In the genomic region with DNA sequence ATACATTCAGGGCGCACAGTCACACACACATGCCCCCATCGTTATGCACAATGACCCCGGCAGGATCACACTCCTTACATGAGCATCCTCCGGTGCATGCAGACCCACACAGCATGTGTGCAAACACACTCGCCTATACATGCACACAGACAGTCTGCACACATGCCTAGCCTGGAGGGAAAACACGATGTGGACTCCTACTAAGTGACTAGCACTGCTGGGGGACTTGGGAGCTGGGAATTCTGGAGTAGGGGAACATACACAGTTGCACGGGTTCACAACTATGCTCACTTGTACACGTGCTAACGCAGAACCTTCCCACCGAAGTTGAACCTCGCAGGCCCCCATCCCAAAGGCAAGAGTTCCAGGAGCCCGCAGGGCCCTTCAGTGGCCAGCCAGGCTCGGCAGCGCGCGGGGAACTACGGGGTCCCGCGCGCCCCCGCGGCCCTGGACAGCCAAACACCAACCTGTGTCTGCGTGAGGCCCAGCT, we compare ENCODE assay signal across 9 cellular contexts. TPM values are rescaled to one million over a fixed set of nuclear protein-coding genes. Genes with fewer than 3 reads are reported as not detected.
DNase-seq lines count a peak whose midpoint lies in the region; ATAC-seq, FAIRE-seq and TF ChIP-seq lines count a peak whose summit lies in the region.
"Had no signal": no experiment of that assay in that cellular context is flagged by ENCODE, and none has a peak within 500 bp of the region (broad histone marks: within the 10 kb centered on the region; RNA-seq: fewer than 3 reads in every experiment).

No MANE protein-coding gene starts in this region.

- H3K27me3 ChIP-seq in SK-N-SH (ENCODE audit: insufficient read depth) (peaks cover 86% of the 10 kb centered on the region), HepG2 (ENCODE audit: control insufficient read depth in 1 of 2, insufficient read depth in 2 of 2, low read length in 2 of 2) (peaks cover 32 to 92% of the 10 kb centered on the region in 2 experiments)

- TF ChIP-seq CTCF in SK-N-SH (IDR thresholded peaks at IDR 0.05) (no peak), HepG2 (CRISPR knock-in tag; IDR thresholded peaks at IDR 0.05) (no peak)

- no peak for TF ChIP-seq EP300 in SK-N-SH (IDR thresholded peaks at IDR 0.05; ENCODE audit: borderline replicate concordance in 1 of 2, low read depth in 1 of 2, low read length in 1 of 2)
- TF ChIP-seq EP300 in HepG2 (IDR thresholded peaks at IDR 0.05; ENCODE audit: low read depth in 2 of 2, low read length in 2 of 2): no peak
- TF ChIP-seq EP300 in HepG2 (CRISPR knock-in tag; IDR thresholded peaks at IDR 0.05; ENCODE audit: borderline replicate concordance): no peak

- POLR2A ChIA-PET in SK-N-SH (lab: Yijun Ruan, JAX): no interaction called here
- POLR2A ChIA-PET in HepG2 (lab: Yijun Ruan, JAX): no interaction called here

- H2AFZ ChIP-seq in SK-N-SH (ENCODE audit: low read depth): 0 out of 2 replicates have a peak overlapping the region, but pooled peaks have one; percentile 40
- no peak overlapping the region for H2AFZ ChIP-seq in HepG2 (ENCODE audit: low read length)

- intact Hi-C loops in HepG2 (cut with micrococcal nuclease; ENCODE audit: unreplicated experiment): no loop called here

- H3K4me1 ChIP-seq in SK-N-SH (ENCODE audit: control insufficient read depth in 1 of 2, insufficient read depth in 2 of 2, low read depth in 1 of 2, low read length in 1 of 2) (peaks cover 6 to 7% of the 10 kb centered on the region in 2 experiments; a peak in 1 of 4 replicates), HepG2 (ENCODE audit: insufficient read depth, low read length) (peaks cover 41% of the 10 kb centered on the region)

- CTCF ChIA-PET in SK-N-SH (lab: Yijun Ruan, JAX) (interaction anchor here (0.7 to 30.0 kb wide), 10 partner anchors 17 to 424 kb away, joined by 3 to 1665 read pairs (median 6); a partner anchor contains a TSS), HepG2 (lab: Yijun Ruan, JAX; ENCODE audit: low intra/inter-chr PET ratio, low total read pairs) (interaction anchor here (7.9 kb wide), 1 partner anchor 132 kb away, joined by 284 read pairs; no protein-coding TSS in a partner anchor)

- H3F3A ChIP-seq in SK-N-SH (replicated peaks; ENCODE audit: insufficient read depth): peaks cover 13% of the 10 kb centered on the region

- H3K4me3 ChIP-seq in SK-N-SH (ENCODE audit: low read depth in 2 of 2, low read length in 1 of 2) (peak overlapping the region; percentile 32 to 48; a peak in 3 of 4 replicates), HepG2 (replicated peaks in 1 of 3; ENCODE audit: insufficient read depth in 1 of 3, low read depth in 2 of 3, low read length in 3 of 3) (peak overlapping the region; percentile 33 to 73 (median 43); a peak in 5 of 6 replicates)

- ATAC-seq in SK-N-SH treated with all-trans-retinoic acid at 6 μM for 48 hours: no peak; the same call in 2 of the 3 replicates
- ATAC-seq in activated T-helper 17 cell treated with anti-CD3 and anti-CD28 coated beads, Interleukin-2, amount 50 U/mL, for 72 hours (replicated peaks): no peak
- no peak for ATAC-seq in HepG2
- ATAC-seq in stimulated activated naive CD8-positive, alpha-beta T cell treated with anti-CD3 and anti-CD28 coated beads, Interleukin-15, amount 100 ng/mL, for 72 hours: no peak
- ATAC-seq in HG03095 (IDR thresholded peaks at IDR 0.05; ENCODE audit: unreplicated experiment): no peak

- peak overlapping the region; percentile 48 for H3K4me3 Mint-ChIP-seq in activated T-helper 17 cell treated with anti-CD3 and anti-CD28 coated beads, Interleukin-2, amount 50 U/mL, for 72 hours
- H3K4me3 Mint-ChIP-seq in stimulated activated naive CD8-positive, alpha-beta T cell treated with anti-CD3 and anti-CD28 coated beads, Interleukin-15, amount 100 ng/mL, for 72 hours: peak overlapping the region; percentile 61 to 69

- TF ChIP-seq RAD21 in SK-N-SH (IDR thresholded peaks at IDR 0.05; ENCODE audit: low read length) (no peak), HepG2 (CRISPR knock-in tag; IDR thresholded peaks at IDR 0.05) (no peak)

- no peak for TF ChIP-seq POLR2A in HepG2 (IDR thresholded peaks at IDR 0.05; ENCODE audit: insufficient read depth in 1 of 2, low read depth in 2 of 2, low read length in 2 of 2)

- FAIRE-seq in HepG2 (lab: Jason Lieb, UNC): no peak

- H3K9me3 ChIP-seq in SK-N-SH (no peaks in the 10 kb centered on the region), HepG2 (ENCODE audit: low read length) (no peaks in the 10 kb centered on the region)

- peaks cover 6% of the 10 kb centered on the region for H3K36me3 Mint-ChIP-seq in activated T-helper 17 cell treated with anti-CD3 and anti-CD28 coated beads, Interleukin-2, amount 50 U/mL, for 72 hours (ENCODE audit: low read depth)

- no TSS peak for BruUV-seq in HepG2 (replicated peaks; lab: Mats Ljungman, UMichigan)

- no peaks in the 10 kb centered on the region for H3K9me2 ChIP-seq in SK-N-SH

- no peaks in the 10 kb centered on the region for H3K9me3 Mint-ChIP-seq in activated T-helper 17 cell treated with anti-CD3 and anti-CD28 coated beads, Interleukin-2, amount 50 U/mL, for 72 hours
- H3K9me3 Mint-ChIP-seq in stimulated activated naive CD8-positive, alpha-beta T cell treated with anti-CD3 and anti-CD28 coated beads, Interleukin-15, amount 100 ng/mL, for 72 hours: no peaks in the 10 kb centered on the region

- H3K9ac ChIP-seq in SK-N-SH (no peak overlapping the region), HepG2 (ENCODE audit: insufficient read depth, low read depth, low read length) (no peak overlapping the region)

- H4K20me1 ChIP-seq in SK-N-SH (ENCODE audit: insufficient read depth) (no peaks in the 10 kb centered on the region; the same call in 1 of the 2 replicates), HepG2 (ENCODE audit: insufficient read depth, low read length) (no peaks in the 10 kb centered on the region)

- peak overlapping the region; percentile 78 for H3K4me2 ChIP-seq in SK-N-SH
- peak overlapping the region; percentile 72 for H3K4me2 ChIP-seq in HepG2 (ENCODE audit: low read depth, low read length)

- H3K27ac Mint-ChIP-seq in activated T-helper 17 cell treated with anti-CD3 and anti-CD28 coated beads, Interleukin-2, amount 50 U/mL, for 72 hours: no peak overlapping the region
- H3K27ac Mint-ChIP-seq in stimulated activated naive CD8-positive, alpha-beta T cell treated with anti-CD3 and anti-CD28 coated beads, Interleukin-15, amount 100 ng/mL, for 72 hours: no peak overlapping the region

- no peaks in the 10 kb centered on the region for H3K79me2 ChIP-seq in SK-N-SH (ENCODE audit: insufficient read depth)
- H3K79me2 ChIP-seq in HepG2 (ENCODE audit: insufficient read depth, low read length): no peaks in the 10 kb centered on the region

- peaks cover 65% of the 10 kb centered on the region for H3K27me3 Mint-ChIP-seq in activated T-helper 17 cell treated with anti-CD3 and anti-CD28 coated beads, Interleukin-2, amount 50 U/mL, for 72 hours
- peaks cover 90% of the 10 kb centered on the region for H3K27me3 Mint-ChIP-seq in stimulated activated naive CD8-positive, alpha-beta T cell treated with anti-CD3 and anti-CD28 coated beads, Interleukin-15, amount 100 ng/mL, for 72 hours

- in situ Hi-C loops in HepG2 (cut with HindIII; ENCODE audit: extremely low pct_ligation_motif_present, low pct_unique_long_range_greater_than_20kb): loop anchor here (5.0 kb wide), 1 partner anchor 41 kb away; no protein-coding TSS in a partner anchor

- 20% methylated on average over 12 of the region's 23 CpGs for WGBS in SK-N-SH (ENCODE audit: low lambda C conversion rate)
- WGBS in HepG2 (ENCODE audit: low lambda C conversion rate): 13% methylated on average over 22 of the region's 23 CpGs

- H3K36me3 ChIP-seq in SK-N-SH (replicated peaks in 1 of 2; ENCODE audit: control insufficient read depth in 1 of 2, insufficient read depth in 2 of 2, low read length in 1 of 2) (no peaks in the 10 kb centered on the region), HepG2 (replicated peaks in 1 of 2; ENCODE audit: control insufficient read depth in 1 of 2, insufficient read depth in 2 of 2, low read length in 2 of 2) (no peaks in the 10 kb centered on the region)

- DNase-seq in SK-N-SH: peak; percentile 31
- no peak for DNase-seq in HepG2 (ENCODE audit: low spot score)
- DNase-seq in stimulated activated naive CD8-positive, alpha-beta T cell treated with anti-CD3 and anti-CD28 coated beads, Interleukin-15, amount 100 ng/mL, for 72 hours: no peak
- no peak for DNase-seq in NOMO-1 (lab: John Stamatoyannopoulos, UW; ENCODE audit: unreplicated experiment in 2 of 2)
- DNase-seq in iPS-NIHi7 (ENCODE audit: extremely low spot score): no peak
- DNase-seq: ACHN had no signal

- H3K27ac ChIP-seq in SK-N-SH (ENCODE audit: low read depth in 2 of 2, low read length in 1 of 2) (no peak overlapping the region), HepG2 (ENCODE audit: extremely low read length, insufficient read depth, low read length) (no peak overlapping the region)

- H3K4me1 Mint-ChIP-seq in activated T-helper 17 cell treated with anti-CD3 and anti-CD28 coated beads, Interleukin-2, amount 50 U/mL, for 72 hours: peaks cover 16% of the 10 kb centered on the region
- H3K4me1 Mint-ChIP-seq in stimulated activated naive CD8-positive, alpha-beta T cell treated with anti-CD3 and anti-CD28 coated beads, Interleukin-15, amount 100 ng/mL, for 72 hours: peaks cover 40% of the 10 kb centered on the region

RNA-seq across cellular contexts. Expression of a gene that starts 2.0 kb away (rescaled TPM):
- polyA plus RNA-seq in SK-N-SH (2012; rRNA removed): not detected in 2 replicates
- polyA plus RNA-seq in SK-N-SH (2012; cell fraction: cytosol; rRNA removed): not detected in 2 replicates
- not detected in 2 replicates for polyA plus RNA-seq in SK-N-SH (2012; cell fraction: nucleus; rRNA removed)
- total RNA-seq in activated T-helper 17 cell treated with anti-CD3 and anti-CD28 coated beads, Interleukin-2, amount 50 U/mL, for 72 hours: not detected
- not detected in 2 replicates for total RNA-seq in HepG2 (2016; rRNA removed; fragmentation: Illumina TruSeq; extraction: Trizol)
- not detected in 2 replicates for total RNA-seq in HepG2 (2016; cell fraction: cytosol; rRNA removed; fragmentation: Illumina TruSeq; extraction: Trizol; ENCODE audit: low read depth)
- total RNA-seq in HepG2 (2016; cell fraction: insoluble cytoplasmic fraction; rRNA removed; fragmentation: Illumina TruSeq; extraction: Trizol): not detected in 2 replicates
- total RNA-seq in HepG2 (2016; cell fraction: membrane; rRNA removed; fragmentation: Illumina TruSeq; extraction: Trizol): not detected in 2 replicates
- not detected in 2 replicates for total RNA-seq in HepG2 (2016; cell fraction: nucleus; rRNA removed; fragmentation: Illumina TruSeq; extraction: Trizol)
- polyA plus RNA-seq in HepG2 (2011; rRNA removed): 0.03 and 0.05 TPM in 2 replicates
- polyA plus RNA-seq in HepG2 (2011; cell fraction: cytosol; rRNA removed): not detected in 2 replicates
- 0.05 and 0.23 TPM in 2 replicates for polyA plus RNA-seq in HepG2 (2011; cell fraction: nucleus; rRNA removed)
- not detected in 2 replicates for polyA plus RNA-seq in HepG2 (2012)
- not detected in 2 replicates for polyA plus RNA-seq in HepG2 (2016; cell fraction: cytosol; fragmentation: Illumina TruSeq; extraction: Trizol; ENCODE audit: low read depth)
- polyA plus RNA-seq in HepG2 (2016; cell fraction: insoluble cytoplasmic fraction; fragmentation: Illumina TruSeq; extraction: Trizol; ENCODE audit: low read depth): 0.09 TPM in 1 of 2 replicates, not detected in the other
- not detected in 2 replicates for polyA plus RNA-seq in HepG2 (2016; cell fraction: membrane; fragmentation: Illumina TruSeq; extraction: Trizol; ENCODE audit: low read depth)
- not detected in 2 replicates for polyA plus RNA-seq in HepG2 (2016; cell fraction: nucleus; fragmentation: Illumina TruSeq; extraction: Trizol; ENCODE audit: insufficient read depth, low read depth)
- 0.65 TPM in 1 of 2 replicates, not detected in the other for polyA minus RNA-seq in HepG2 (2011; rRNA and poly(A)+ RNA removed; ENCODE audit: low replicate concordance)
- polyA minus RNA-seq in HepG2 (2011; cell fraction: cytosol; rRNA and poly(A)+ RNA removed): not detected in 2 replicates
- polyA minus RNA-seq in HepG2 (2011; cell fraction: nucleus; rRNA and poly(A)+ RNA removed): not detected in 2 replicates

RNA-seq across cellular contexts. Expression of a gene that starts 24.0 kb away (rescaled TPM):
- polyA plus RNA-seq in SK-N-SH (2012; rRNA removed): 0.03 and 0.10 TPM in 2 replicates
- polyA plus RNA-seq in SK-N-SH (2012; cell fraction: cytosol; rRNA removed): not detected in 2 replicates
- 0.11 and 0.14 TPM in 2 replicates for polyA plus RNA-seq in SK-N-SH (2012; cell fraction: nucleus; rRNA removed)
- under 1 TPM; 0.39 to 0.61 TPM for total RNA-seq in activated T-helper 17 cell treated with anti-CD3 and anti-CD28 coated beads, Interleukin-2, amount 50 U/mL, for 72 hours
- total RNA-seq in HepG2 (2016; rRNA removed; fragmentation: Illumina TruSeq; extraction: Trizol): 0.51 and 0.55 TPM in 2 replicates
- total RNA-seq in HepG2 (2016; cell fraction: cytosol; rRNA removed; fragmentation: Illumina TruSeq; extraction: Trizol; ENCODE audit: low read depth): 0.44 and 1.4 TPM in 2 replicates
- total RNA-seq in HepG2 (2016; cell fraction: insoluble cytoplasmic fraction; rRNA removed; fragmentation: Illumina TruSeq; extraction: Trizol): 0.40 and 0.80 TPM in 2 replicates
- total RNA-seq in HepG2 (2016; cell fraction: membrane; rRNA removed; fragmentation: Illumina TruSeq; extraction: Trizol): 1.8 and 1.9 TPM in 2 replicates
- 0.93 and 0.97 TPM in 2 replicates for total RNA-seq in HepG2 (2016; cell fraction: nucleus; rRNA removed; fragmentation: Illumina TruSeq; extraction: Trizol)
- 2.3 and 2.5 TPM in 2 replicates for polyA plus RNA-seq in HepG2 (2011; rRNA removed)
- 1.0 and 1.2 TPM in 2 replicates for polyA plus RNA-seq in HepG2 (2011; cell fraction: cytosol; rRNA removed)
- polyA plus RNA-seq in HepG2 (2011; cell fraction: nucleus; rRNA removed): 10.2 TPM in 2 replicates
- 2.5 and 2.7 TPM in 2 replicates for polyA plus RNA-seq in HepG2 (2012)
- 6.6 and 7.4 TPM in 2 replicates for polyA plus RNA-seq in HepG2 (2016; cell fraction: cytosol; fragmentation: Illumina TruSeq; extraction: Trizol; ENCODE audit: low read depth)
- 2.3 and 2.8 TPM in 2 replicates for polyA plus RNA-seq in HepG2 (2016; cell fraction: insoluble cytoplasmic fraction; fragmentation: Illumina TruSeq; extraction: Trizol; ENCODE audit: low read depth)
- 12.2 and 12.9 TPM in 2 replicates for polyA plus RNA-seq in HepG2 (2016; cell fraction: membrane; fragmentation: Illumina TruSeq; extraction: Trizol; ENCODE audit: low read depth)
- polyA plus RNA-seq in HepG2 (2016; cell fraction: nucleus; fragmentation: Illumina TruSeq; extraction: Trizol; ENCODE audit: insufficient read depth, low read depth): 8.1 and 8.9 TPM in 2 replicates
- 1.8 and 3.4 TPM in 2 replicates for polyA minus RNA-seq in HepG2 (2011; rRNA and poly(A)+ RNA removed; ENCODE audit: low replicate concordance)
- 0.62 and 0.99 TPM in 2 replicates for polyA minus RNA-seq in HepG2 (2011; cell fraction: cytosol; rRNA and poly(A)+ RNA removed)
- 1.3 and 2.4 TPM in 2 replicates for polyA minus RNA-seq in HepG2 (2011; cell fraction: nucleus; rRNA and poly(A)+ RNA removed)
